ENCODE assay signal across 23 cellular contexts in the genomic region with DNA sequence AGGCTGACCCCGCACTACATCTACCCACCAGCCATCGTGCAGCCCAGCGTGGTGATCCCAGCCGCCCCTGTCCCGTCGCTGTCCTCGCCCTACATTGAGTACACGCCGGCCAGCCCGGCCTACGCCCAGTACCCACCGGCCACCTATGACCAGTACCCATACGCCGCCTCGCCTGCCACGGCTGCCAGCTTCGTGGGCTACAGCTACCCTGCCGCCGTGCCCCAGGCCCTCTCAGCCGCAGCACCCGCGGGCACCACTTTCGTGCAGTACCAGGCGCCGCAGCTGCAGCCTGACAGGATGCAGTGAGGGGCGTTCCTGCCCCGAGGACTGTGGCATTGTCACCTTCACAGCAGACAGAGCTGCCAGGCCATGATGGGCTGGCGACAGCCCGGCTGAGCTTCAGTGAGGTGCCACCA. TPM values are rescaled to one million over a fixed set of nuclear protein-coding genes. Genes with fewer than 3 reads are reported as not detected.
DNase-seq lines count a peak whose midpoint lies in the region; ATAC-seq, FAIRE-seq and TF ChIP-seq lines count a peak whose summit lies in the region.
"Had no signal": no experiment of that assay in that cellular context is flagged by ENCODE, and none has a peak within 500 bp of the region (broad histone marks: within the 10 kb centered on the region; RNA-seq: fewer than 3 reads in every experiment).

No MANE protein-coding gene starts in this region.

- H3K9me3 ChIP-seq in astrocyte (ENCODE audit: insufficient read depth, low read depth, low read length) (no peaks in the 10 kb centered on the region), sigmoid colon (no peaks in the 10 kb centered on the region)
- H3K9me3 ChIP-seq: pancreas had no signal

- WGBS in sigmoid colon, 2 donors: 92 to 93% methylated on average over 29 of the region's 29 CpGs

- FAIRE-seq in GM12891 (lab: Jason Lieb, UNC) (no peak), astrocyte (lab: Jason Lieb, UNC) (no peak)
- FAIRE-seq: keratinocyte, pancreas had no signal

- H3K79me2 ChIP-seq in astrocyte (ENCODE audit: insufficient read depth, low read length): peaks cover 5% of the 10 kb centered on the region

- H4K20me1 ChIP-seq in astrocyte (ENCODE audit: insufficient read depth, low read length): peaks cover 25% of the 10 kb centered on the region

- H3K36me3 Mint-ChIP-seq in astrocyte (ENCODE audit: low read depth, unreplicated experiment): peaks cover 10% of the 10 kb centered on the region

- H3K27ac ChIP-seq in astrocyte (ENCODE audit: low read depth, low read length): no peak overlapping the region
- H3K27ac ChIP-seq in sigmoid colon: peak overlapping the region; percentile 83 to 98 (median 98)
- H3K27ac ChIP-seq: pancreas had no signal

- no peak for TF ChIP-seq EP300 in sigmoid colon (IDR thresholded peaks at IDR 0.05)

- DNase-seq in GM12891 (ENCODE audit: insufficient read length, low spot score): no peak
- DNase-seq in astrocyte (ENCODE audit: low read depth): no peak
- peak; percentile 67 for DNase-seq in left ventricle myocardium superior
- DNase-seq in sigmoid colon: no peak
- no peak for DNase-seq in DMS 273 treated with DMSO at 0.1 percent for 48 hours (lab: John Stamatoyannopoulos, UW)
- DNase-seq: activated CD4-positive, alpha-beta T cell treated with anti-CD3 and anti-CD28 coated beads for 36 hours; activated CD8-positive, alpha-beta memory T cell treated with anti-CD3 and anti-CD28 coated beads, Interleukin-2, amount 10 ng/mL, durations not matched to agents 7 days and 5 days; Calu3; EL; KBM-7; mammary epithelial cell; NCI-H1694; NCI-H2227 treated with DMSO at 0.1 percent for 48 hours; NCI-H748 treated with DMSO at 0.1 percent for 48 hours; SHP77; stimulated activated naive CD8-positive, alpha-beta T cell treated with anti-CD3 and anti-CD28 coated beads, Interleukin-15, Interleukin-2, amounts not matched to agents 100 U/mL and 50 U/mL, for 24 hours had no signal

- H3K4me2 ChIP-seq in astrocyte (ENCODE audit: low read length): no peak overlapping the region

- no peak overlapping the region for H3K4me3 Mint-ChIP-seq in astrocyte (ENCODE audit: unreplicated experiment)
- H3K4me3 Mint-ChIP-seq: activated CD4-positive, alpha-beta T cell treated with anti-CD3 and anti-CD28 coated beads for 36 hours; activated CD8-positive, alpha-beta memory T cell treated with anti-CD3 and anti-CD28 coated beads, Interleukin-2, amount 10 ng/mL, durations not matched to agents 7 days and 5 days; activated T-helper 17 cell treated with anti-CD3 and anti-CD28 coated beads, Interleukin-2, amount 50 U/mL, for 72 hours; dendritic cell treated with granulocyte-macrophage colony-stimulating factor and Interleukin-4, amounts not matched to agents 40 ng/mL and 50 ng/mL, for 4 days; type B pancreatic cell had no signal

- H3K9me3 Mint-ChIP-seq in astrocyte (ENCODE audit: unreplicated experiment): no peaks in the 10 kb centered on the region
- H3K9me3 Mint-ChIP-seq: activated T-helper 17 cell treated with anti-CD3 and anti-CD28 coated beads, Interleukin-2, amount 50 U/mL, for 72 hours; dendritic cell treated with granulocyte-macrophage colony-stimulating factor and Interleukin-4, amounts not matched to agents 40 ng/mL and 50 ng/mL, for 4 days; type B pancreatic cell had no signal

- intact Hi-C loops in left ventricle myocardium superior (cut with micrococcal nuclease): no loop called here
- intact Hi-C loops in sigmoid colon (cut with DNase I): no loop called here

- H3K4me3 ChIP-seq in astrocyte (ENCODE audit: insufficient read depth, low read depth, low read length): no peak overlapping the region
- H3K4me3 ChIP-seq in sigmoid colon: no peak overlapping the region
- H3K4me3 ChIP-seq: pancreas had no signal

- H3K4me1 Mint-ChIP-seq in astrocyte (ENCODE audit: low read depth, unreplicated experiment): peaks cover 4% of the 10 kb centered on the region

- H3K27me3 ChIP-seq in astrocyte (ENCODE audit: insufficient read depth, low read length): no peaks in the 10 kb centered on the region
- H3K27me3 ChIP-seq in sigmoid colon: no peaks in the 10 kb centered on the region
- H3K27me3 ChIP-seq: pancreas had no signal

- H3K36me3 ChIP-seq in astrocyte (ENCODE audit: insufficient read depth, low read length) (no peaks in the 10 kb centered on the region), sigmoid colon (peaks cover 28 to 70% (median 53%) of the 10 kb centered on the region in 4 donors)

- H3K27ac Mint-ChIP-seq in astrocyte (ENCODE audit: unreplicated experiment): peak overlapping the region; percentile 7
- H3K27ac Mint-ChIP-seq: activated CD4-positive, alpha-beta T cell treated with anti-CD3 and anti-CD28 coated beads for 36 hours; activated CD8-positive, alpha-beta memory T cell treated with anti-CD3 and anti-CD28 coated beads, Interleukin-2, amount 10 ng/mL, durations not matched to agents 7 days and 5 days; activated T-helper 17 cell treated with anti-CD3 and anti-CD28 coated beads, Interleukin-2, amount 50 U/mL, for 72 hours; dendritic cell treated with granulocyte-macrophage colony-stimulating factor and Interleukin-4, amounts not matched to agents 40 ng/mL and 50 ng/mL, for 4 days; type B pancreatic cell had no signal

- ATAC-seq in left ventricle myocardium superior (peak; percentile 60), HG03108 (IDR thresholded peaks at IDR 0.05; ENCODE audit: unreplicated experiment) (no peak), HG03432 (IDR thresholded peaks at IDR 0.05; ENCODE audit: unreplicated experiment) (no peak)
- ATAC-seq: activated CD4-positive, alpha-beta T cell treated with anti-CD3 and anti-CD28 coated beads for 36 hours; activated CD8-positive, alpha-beta memory T cell treated with anti-CD3 and anti-CD28 coated beads, Interleukin-2, amount 10 ng/mL, durations not matched to agents 7 days and 5 days; activated T-helper 17 cell treated with anti-CD3 and anti-CD28 coated beads, Interleukin-2, amount 50 U/mL, for 72 hours; pancreas; stimulated activated naive CD8-positive, alpha-beta T cell treated with anti-CD3 and anti-CD28 coated beads, Interleukin-15, Interleukin-2, amounts not matched to agents 100 U/mL and 50 U/mL, for 24 hours had no signal

- H2AFZ ChIP-seq in astrocyte (ENCODE audit: low read depth, low read length): no peak overlapping the region

- TF ChIP-seq POLR2A in GM12891 (IDR thresholded peaks at IDR 0.05; ENCODE audit: low read depth, low read length) (no peak; the same call in 1 of the 2 replicates), sigmoid colon (IDR thresholded peaks at IDR 0.05) (no peak)

- TF ChIP-seq CTCF in astrocyte (IDR thresholded peaks at IDR 0.05; ENCODE audit: insufficient read depth, low read depth, low read length) (no peak), sigmoid colon (IDR thresholded peaks at IDR 0.05) (no peak)

- H3K9ac ChIP-seq in astrocyte (ENCODE audit: low read length): no peak overlapping the region

- H3K4me1 ChIP-seq in astrocyte (ENCODE audit: insufficient read depth, low read length) (no peaks in the 10 kb centered on the region), sigmoid colon (peaks cover 0 to 99% (median 81%) of the 10 kb centered on the region in 4 donors)
- H3K4me1 ChIP-seq: pancreas had no signal

- no peaks in the 10 kb centered on the region for H3K27me3 Mint-ChIP-seq in astrocyte (ENCODE audit: low read depth, unreplicated experiment)
- H3K27me3 Mint-ChIP-seq: activated CD4-positive, alpha-beta T cell treated with anti-CD3 and anti-CD28 coated beads for 36 hours; activated CD8-positive, alpha-beta memory T cell treated with anti-CD3 and anti-CD28 coated beads, Interleukin-2, amount 10 ng/mL, durations not matched to agents 7 days and 5 days; activated T-helper 17 cell treated with anti-CD3 and anti-CD28 coated beads, Interleukin-2, amount 50 U/mL, for 72 hours; type B pancreatic cell had no signal

TF ChIP-seq in GM12891, 5 proteins besides CTCF, POLR2A, EP300 and RAD21:
- TF ChIP-seq SPI1 (IDR thresholded peaks at IDR 0.05; ENCODE audit: low read depth, low read length) (no peak), PAX5 (IDR thresholded peaks at IDR 0.05; ENCODE audit: insufficient read depth, low read length, severe bottlenecking) (no peak), POU2F2 (IDR thresholded peaks at IDR 0.05; ENCODE audit: low read depth, low read length) (no peak), TAF1 (IDR thresholded peaks at IDR 0.05; ENCODE audit: low read depth, low read length) (no peak), POLR2AphosphoS5 (IDR thresholded peaks at IDR 0.05; ENCODE audit: low read depth, low read length) (peak; percentile 13; the same call in 1 of the 2 replicates)

RNA-seq across cellular contexts. Expression of gene RBM38, which starts 16.4 kb away (rescaled TPM):
- 82.1 TPM for polyA plus RNA-seq in GM12891 (2012; ENCODE audit: low read depth, missing spikeins)
- 33.8 and 43.5 TPM in 2 replicates for total RNA-seq in astrocyte
- total RNA-seq in left ventricle myocardium superior: 89.3 TPM
- total RNA-seq in sigmoid colon: 10 to 100 TPM; 48.5 to 94.2 (median 78.8) TPM
- polyA plus RNA-seq in sigmoid colon: 10 to 100 TPM; 31.4 to 59.9 (median 34.8) TPM

RNA-seq across cellular contexts. Expression of gene RAE1, which starts 56.5 kb away (rescaled TPM):
- 29.3 TPM for polyA plus RNA-seq in GM12891 (2012; ENCODE audit: low read depth, missing spikeins)
- total RNA-seq in astrocyte (29.2 and 31.1 TPM in 2 replicates), left ventricle myocardium superior (15.1 TPM), sigmoid colon (10 to 100 TPM; 13.6 to 20.9 (median 17.1) TPM)
- polyA plus RNA-seq in sigmoid colon: 10 to 100 TPM; 13.8 to 18.3 (median 16.4) TPM
